In the genomic region with DNA sequence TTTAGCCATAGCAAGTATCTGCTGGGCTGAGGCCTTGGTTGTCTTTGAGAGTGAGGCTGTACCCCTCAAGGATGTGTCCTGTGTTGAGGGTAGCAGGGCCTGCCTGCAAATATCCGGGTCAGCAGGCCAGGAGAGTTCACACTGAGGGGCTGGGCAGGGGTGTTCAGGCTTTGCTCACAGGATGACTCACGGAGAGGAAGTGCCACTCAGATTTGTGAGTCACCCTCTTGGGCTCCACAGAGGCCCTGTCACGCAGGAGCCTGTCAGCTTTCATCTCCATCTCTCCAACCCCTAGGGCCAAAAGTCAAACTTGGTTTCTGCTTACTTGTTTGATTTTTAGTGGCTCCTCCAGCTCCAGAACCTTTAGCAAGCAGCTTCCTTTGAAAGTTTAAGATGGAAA, we compare ENCODE assay signal across 8 cellular contexts.
DNase-seq lines count a peak whose midpoint lies in the region; ATAC-seq, FAIRE-seq and TF ChIP-seq lines count a peak whose summit lies in the region.

No MANE protein-coding gene starts in this region.

- H3K4me3 ChIP-seq in HUES48 (ENCODE audit: low read depth, low read length) (no peak overlapping the region), fibroblast of mammary gland (ENCODE audit: control insufficient read depth, low read depth, low read length) (no peak overlapping the region), small intestine (ENCODE audit: low read depth in 1 of 2, low read length in 2 of 2) (no peak overlapping the region), tibial nerve (no peak overlapping the region)

- peaks cover 9% of the 10 kb centered on the region for H3K4me1 Mint-ChIP-seq in activated CD4-positive, alpha-beta memory T cell treated with anti-CD3 and anti-CD28 coated beads for 36 hours (ENCODE audit: low read depth)

- no peak for TF ChIP-seq EP300 in tibial nerve (IDR thresholded peaks at IDR 0.05)

- TF ChIP-seq CTCF in fibroblast of mammary gland (conservative IDR thresholded peaks at IDR 0.05; ENCODE audit: control insufficient read depth, insufficient read depth, low read depth, low read length): no peak
- no peak for TF ChIP-seq CTCF in tibial nerve (IDR thresholded peaks at IDR 0.05)

- H3K27me3 Mint-ChIP-seq in activated CD4-positive, alpha-beta memory T cell treated with anti-CD3 and anti-CD28 coated beads for 36 hours: peaks cover 3% of the 10 kb centered on the region

- no peak for FAIRE-seq in small intestine (lab: Jason Lieb, UNC)

- DNase-seq in GM04504 (ENCODE audit: low read depth) (peak; percentile 58), fibroblast of mammary gland (ENCODE audit: low read depth) (peak; percentile 88), small intestine (peak; percentile 4), NCI-H524 (lab: John Stamatoyannopoulos, UW) (no peak), tibial nerve (ENCODE audit: low spot score in 2 of 2) (no peak)
- DNase-seq in activated CD4-positive, alpha-beta memory T cell treated with anti-CD3 and anti-CD28 coated beads for 36 hours: peak; percentile 76

- WGBS in small intestine, 3 donors: 7 to 21% (median 11%) methylated on average over 3 of the region's 3 CpGs
- WGBS in tibial nerve, 2 donors: 34 to 40% methylated on average over 3 of the region's 3 CpGs

- no peak overlapping the region for H3K4me3 Mint-ChIP-seq in activated CD4-positive, alpha-beta memory T cell treated with anti-CD3 and anti-CD28 coated beads for 36 hours

- H3K9me3 Mint-ChIP-seq in activated CD4-positive, alpha-beta memory T cell treated with anti-CD3 and anti-CD28 coated beads for 36 hours: no peaks in the 10 kb centered on the region

- H3K9me3 ChIP-seq in HUES48 (ENCODE audit: control insufficient read depth, insufficient read depth, low read length) (no peaks in the 10 kb centered on the region), small intestine (ENCODE audit: control insufficient read depth, low read depth) (no peaks in the 10 kb centered on the region), tibial nerve (no peaks in the 10 kb centered on the region)

- TF ChIP-seq POLR2A in tibial nerve (IDR thresholded peaks at IDR 0.05): no peak

- H3K27ac ChIP-seq in HUES48 (ENCODE audit: low read depth, low read length) (peak overlapping the region; percentile 51), small intestine (ENCODE audit: low read depth in 1 of 2, low read length in 1 of 2) (peak overlapping the region in 1 of 2 donors; percentile 18), tibial nerve (peak overlapping the region in 1 of 4 donors; percentile 22)

- no peaks in the 10 kb centered on the region for H3K27me3 ChIP-seq in HUES48 (ENCODE audit: control insufficient read depth, insufficient read depth, low read length)
- H3K27me3 ChIP-seq in small intestine (ENCODE audit: control insufficient read depth in 2 of 2, insufficient read depth in 2 of 2, low read length in 2 of 2): no peaks in the 10 kb centered on the region
- no peaks in the 10 kb centered on the region for H3K27me3 ChIP-seq in tibial nerve

- POLR2A ChIA-PET in activated CD4-positive, alpha-beta memory T cell treated with anti-CD3 and anti-CD28 coated beads for 36 hours (lab: Charles Lee): no interaction called here

- H3K4me1 ChIP-seq in HUES48 (ENCODE audit: control insufficient read depth, insufficient read depth, low read length) (0 out of 2 replicates have a peak, but pooled peaks cover 4% of the 10 kb centered on the region), small intestine (ENCODE audit: control insufficient read depth in 2 of 2, insufficient read depth in 1 of 2, low read depth in 1 of 2, low read length in 1 of 2) (peaks cover 0 to 2% of the 10 kb centered on the region in 2 donors), tibial nerve (peaks cover 0 to 8% (median 2%) of the 10 kb centered on the region in 4 donors)

- CTCF ChIA-PET in activated CD4-positive, alpha-beta memory T cell treated with anti-CD3 and anti-CD28 coated beads for 36 hours (lab: Charles Lee): no interaction called here

- no peak overlapping the region for H3K9ac ChIP-seq in HUES48 (ENCODE audit: low read depth, low read length)

- H3K36me3 Mint-ChIP-seq in activated CD4-positive, alpha-beta memory T cell treated with anti-CD3 and anti-CD28 coated beads for 36 hours: no peaks in the 10 kb centered on the region

- ATAC-seq in GM21717 (IDR thresholded peaks at IDR 0.05; ENCODE audit: unreplicated experiment): peak; percentile 100

- no peaks in the 10 kb centered on the region for H3K36me3 ChIP-seq in HUES48 (ENCODE audit: control insufficient read depth, insufficient read depth, low read length)
- H3K36me3 ChIP-seq in small intestine (ENCODE audit: control insufficient read depth in 2 of 2, insufficient read depth in 2 of 2, low read length in 2 of 2): no peaks in the 10 kb centered on the region
- no peaks in the 10 kb centered on the region for H3K36me3 ChIP-seq in tibial nerve

- intact Hi-C loops in activated CD4-positive, alpha-beta memory T cell treated with anti-CD3 and anti-CD28 coated beads for 36 hours (cut with micrococcal nuclease): no loop called here

- H3K27ac Mint-ChIP-seq in activated CD4-positive, alpha-beta memory T cell treated with anti-CD3 and anti-CD28 coated beads for 36 hours: peak overlapping the region; percentile 30

Comparison
In these comparisons a context has a peak if more than half of its experiments do, and no peak if none do; other contexts are left out.
1. DNase-seq: peak in GM04504 (single experiment), activated CD4-positive, alpha-beta memory T cell treated with anti-CD3 and anti-CD28 coated beads for 36 hours (single experiment), fibroblast of mammary gland (single experiment) and small intestine (single experiment); none in NCI-H524 (0 of 2) and tibial nerve (0 of 2).